In the genomic region with DNA sequence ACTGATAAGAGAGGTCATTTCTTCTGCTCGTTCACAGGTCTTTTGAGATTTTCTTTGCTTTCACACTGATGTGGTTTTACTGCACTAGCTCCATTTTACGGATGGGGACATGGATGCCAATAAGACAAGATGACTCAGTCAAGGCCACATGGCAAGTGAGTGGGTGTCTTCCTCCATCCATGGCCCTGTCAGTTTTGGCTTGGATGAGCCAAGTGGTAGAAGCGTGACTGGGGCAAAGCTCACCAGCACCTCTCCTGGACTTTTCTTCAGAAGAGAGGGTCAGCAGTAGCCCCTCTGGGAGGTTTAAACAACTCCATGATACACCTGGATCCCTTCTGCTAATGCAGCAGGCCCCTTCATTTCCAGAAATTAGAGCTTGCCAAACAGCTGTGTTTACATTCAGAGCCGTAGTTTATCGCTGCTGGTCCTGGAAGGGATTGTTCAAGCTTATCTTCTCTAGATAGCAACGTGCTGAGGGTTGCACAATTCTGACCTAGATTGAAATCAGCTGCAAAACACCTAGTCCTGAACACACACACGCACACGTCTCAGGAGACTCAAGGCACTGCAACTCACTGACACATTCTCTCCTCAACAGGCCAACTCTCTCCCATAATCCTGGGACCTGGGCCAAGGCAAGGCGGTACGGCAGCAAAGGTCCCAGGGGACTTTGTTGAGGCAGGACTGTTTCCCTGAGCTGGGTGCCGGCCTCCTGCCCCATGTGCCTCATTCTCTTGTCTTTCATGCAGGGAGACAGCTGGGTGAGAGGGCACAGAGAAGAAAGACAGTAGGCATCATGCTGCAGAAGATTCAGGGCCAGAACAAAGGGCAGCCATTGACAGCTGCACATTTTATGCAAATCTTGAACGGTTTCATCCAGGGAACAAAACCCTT, we compare ENCODE assay signal across 1 cellular context.
TF ChIP-seq lines count a peak whose summit lies in the region.

No MANE protein-coding gene starts in this region.

TF ChIP-seq in HepG2, 621 proteins besides CTCF, POLR2A, EP300 and RAD21 (continues in another document):
- TF ChIP-seq, protein P1, sequence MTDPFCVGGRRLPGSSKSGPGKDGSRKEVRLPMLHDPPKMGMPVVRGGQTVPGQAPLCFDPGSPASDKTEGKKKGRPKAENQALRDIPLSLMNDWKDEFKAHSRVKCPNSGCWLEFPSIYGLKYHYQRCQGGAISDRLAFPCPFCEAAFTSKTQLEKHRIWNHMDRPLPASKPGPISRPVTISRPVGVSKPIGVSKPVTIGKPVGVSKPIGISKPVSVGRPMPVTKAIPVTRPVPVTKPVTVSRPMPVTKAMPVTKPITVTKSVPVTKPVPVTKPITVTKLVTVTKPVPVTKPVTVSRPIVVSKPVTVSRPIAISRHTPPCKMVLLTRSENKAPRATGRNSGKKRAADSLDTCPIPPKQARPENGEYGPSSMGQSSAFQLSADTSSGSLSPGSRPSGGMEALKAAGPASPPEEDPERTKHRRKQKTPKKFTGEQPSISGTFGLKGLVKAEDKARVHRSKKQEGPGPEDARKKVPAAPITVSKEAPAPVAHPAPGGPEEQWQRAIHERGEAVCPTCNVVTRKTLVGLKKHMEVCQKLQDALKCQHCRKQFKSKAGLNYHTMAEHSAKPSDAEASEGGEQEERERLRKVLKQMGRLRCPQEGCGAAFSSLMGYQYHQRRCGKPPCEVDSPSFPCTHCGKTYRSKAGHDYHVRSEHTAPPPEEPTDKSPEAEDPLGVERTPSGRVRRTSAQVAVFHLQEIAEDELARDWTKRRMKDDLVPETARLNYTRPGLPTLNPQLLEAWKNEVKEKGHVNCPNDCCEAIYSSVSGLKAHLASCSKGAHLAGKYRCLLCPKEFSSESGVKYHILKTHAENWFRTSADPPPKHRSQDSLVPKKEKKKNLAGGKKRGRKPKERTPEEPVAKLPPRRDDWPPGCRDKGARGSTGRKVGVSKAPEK (CRISPR knock-in tag; IDR thresholded peaks at IDR 0.05; ENCODE audit: borderline replicate concordance) = no peak
- TF ChIP-seq ZNF543 (CRISPR knock-in tag; IDR thresholded peaks at IDR 0.05) (no peak), NKX3-1 (CRISPR knock-in tag; IDR thresholded peaks at IDR 0.05) (no peak), HMGA1 (CRISPR knock-in tag; conservative IDR thresholded peaks at IDR 0.05) (no peak), ZNF703 (CRISPR knock-in tag; IDR thresholded peaks at IDR 0.05; ENCODE audit: borderline replicate concordance) (no peak), SMYD3 (CRISPR knock-in tag; IDR thresholded peaks at IDR 0.05) (0 out of 2 replicates have a peak, but pooled peaks have one; percentile 47), HNRNPLL (IDR thresholded peaks at IDR 0.05; ENCODE audit: low read depth, low read length, poor library complexity, severe bottlenecking) (no peak), ZFP36 (IDR thresholded peaks at IDR 0.05; ENCODE audit: borderline replicate concordance, low read depth, low read length, partially characterized antibody) (no peak), ZNF329 (CRISPR knock-in tag; IDR thresholded peaks at IDR 0.05; ENCODE audit: low read depth) (peak; percentile 89; the same call in 1 of the 2 replicates), KLF13 (CRISPR knock-in tag; IDR thresholded peaks at IDR 0.05) (no peak), HMG20A (CRISPR knock-in tag; IDR thresholded peaks at IDR 0.05; ENCODE audit: borderline replicate concordance) (peak; percentile 68; the same call in 1 of the 2 replicates), NCOA1 (CRISPR knock-in tag; IDR thresholded peaks at IDR 0.05) (no peak), ZNF12 (CRISPR knock-in tag; IDR thresholded peaks at IDR 0.05) (peak; percentile 40; the same call in 1 of the 2 replicates), ZBTB20 (CRISPR knock-in tag; IDR thresholded peaks at IDR 0.05; ENCODE audit: borderline replicate concordance, low read depth) (no peak), NONO (IDR thresholded peaks at IDR 0.05) (no peak), NONO (CRISPR knock-in tag; conservative IDR thresholded peaks at IDR 0.05) (no peak), PAWR (CRISPR knock-in tag; IDR thresholded peaks at IDR 0.05; ENCODE audit: borderline replicate concordance) (no peak), ZFP90 (CRISPR knock-in tag; IDR thresholded peaks at IDR 0.05; ENCODE audit: borderline replicate concordance) (no peak), NR1H2 (CRISPR knock-in tag; IDR thresholded peaks at IDR 0.05; ENCODE audit: borderline replicate concordance, low read depth) (no peak), ZNF331 (CRISPR knock-in tag; IDR thresholded peaks at IDR 0.05) (peak; percentile 66; the same call in 1 of the 2 replicates), ZSCAN29 (CRISPR knock-in tag; conservative IDR thresholded peaks at IDR 0.05) (no peak), ZNF775 (CRISPR knock-in tag; IDR thresholded peaks at IDR 0.05; ENCODE audit: borderline replicate concordance) (no peak), ZNF773 (CRISPR knock-in tag; IDR thresholded peaks at IDR 0.05; ENCODE audit: borderline replicate concordance) (no peak), ARID2 (CRISPR knock-in tag; IDR thresholded peaks at IDR 0.05; ENCODE audit: borderline replicate concordance) (no peak), KIAA2018 (CRISPR knock-in tag; IDR thresholded peaks at IDR 0.05; ENCODE audit: borderline replicate concordance) (no peak), FOSL1 (CRISPR knock-in tag; IDR thresholded peaks at IDR 0.05; ENCODE audit: borderline replicate concordance) (no peak), PRMT3 (CRISPR knock-in tag; IDR thresholded peaks at IDR 0.05; ENCODE audit: borderline replicate concordance, low read depth) (no peak), ZNF256 (CRISPR knock-in tag; conservative IDR thresholded peaks at IDR 0.05) (no peak), FLYWCH1 (CRISPR knock-in tag; IDR thresholded peaks at IDR 0.05) (no peak), ZNF33A (CRISPR knock-in tag; IDR thresholded peaks at IDR 0.05; ENCODE audit: borderline replicate concordance) (no peak), JUNB (CRISPR knock-in tag; IDR thresholded peaks at IDR 0.05; ENCODE audit: borderline replicate concordance) (no peak), MED8 (CRISPR knock-in tag; IDR thresholded peaks at IDR 0.05; ENCODE audit: insufficient replicate concordance) (no peak), ZNF589 (CRISPR knock-in tag; conservative IDR thresholded peaks at IDR 0.05) (no peak), ZNF180 (CRISPR knock-in tag; IDR thresholded peaks at IDR 0.05; ENCODE audit: borderline replicate concordance, low read depth) (no peak), GPN1 (CRISPR knock-in tag; IDR thresholded peaks at IDR 0.05; ENCODE audit: borderline replicate concordance) (no peak), ELF1 (CRISPR knock-in tag; IDR thresholded peaks at IDR 0.05) (no peak), ZFP36L2 (CRISPR knock-in tag; IDR thresholded peaks at IDR 0.05) (no peak), DR1 (CRISPR knock-in tag; IDR thresholded peaks at IDR 0.05) (no peak), POGZ (CRISPR knock-in tag; IDR thresholded peaks at IDR 0.05) (no peak), ETS1 (CRISPR knock-in tag; IDR thresholded peaks at IDR 0.05) (no peak), ZIK1 (CRISPR knock-in tag; IDR thresholded peaks at IDR 0.05; ENCODE audit: borderline replicate concordance, low read depth) (peak; percentile 79; the same call in 1 of the 2 replicates), SMAD9 (CRISPR knock-in tag; IDR thresholded peaks at IDR 0.05) (no peak), ZMYM2 (CRISPR knock-in tag; IDR thresholded peaks at IDR 0.05) (no peak), ZNF850 (CRISPR knock-in tag; conservative IDR thresholded peaks at IDR 0.05) (no peak), SNAI1 (CRISPR knock-in tag; IDR thresholded peaks at IDR 0.05; ENCODE audit: borderline replicate concordance) (no peak), NR2F6 (IDR thresholded peaks at IDR 0.05) (peak; percentile 68), NR2F6 (CRISPR knock-in tag; IDR thresholded peaks at IDR 0.05) (peak; percentile 69), ZNF230 (CRISPR knock-in tag; IDR thresholded peaks at IDR 0.05) (no peak), SIN3B (IDR thresholded peaks at IDR 0.05; ENCODE audit: low read length) (no peak)
- TF ChIP-seq, protein P2, sequence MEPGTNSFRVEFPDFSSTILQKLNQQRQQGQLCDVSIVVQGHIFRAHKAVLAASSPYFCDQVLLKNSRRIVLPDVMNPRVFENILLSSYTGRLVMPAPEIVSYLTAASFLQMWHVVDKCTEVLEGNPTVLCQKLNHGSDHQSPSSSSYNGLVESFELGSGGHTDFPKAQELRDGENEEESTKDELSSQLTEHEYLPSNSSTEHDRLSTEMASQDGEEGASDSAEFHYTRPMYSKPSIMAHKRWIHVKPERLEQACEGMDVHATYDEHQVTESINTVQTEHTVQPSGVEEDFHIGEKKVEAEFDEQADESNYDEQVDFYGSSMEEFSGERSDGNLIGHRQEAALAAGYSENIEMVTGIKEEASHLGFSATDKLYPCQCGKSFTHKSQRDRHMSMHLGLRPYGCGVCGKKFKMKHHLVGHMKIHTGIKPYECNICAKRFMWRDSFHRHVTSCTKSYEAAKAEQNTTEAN (CRISPR knock-in tag; conservative IDR thresholded peaks at IDR 0.05) = no peak
- TF ChIP-seq, protein P3, sequence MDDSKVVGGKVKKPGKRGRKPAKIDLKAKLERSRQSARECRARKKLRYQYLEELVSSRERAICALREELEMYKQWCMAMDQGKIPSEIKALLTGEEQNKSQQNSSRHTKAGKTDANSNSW (CRISPR knock-in tag; IDR thresholded peaks at IDR 0.05; ENCODE audit: borderline replicate concordance) = no peak
